In the genomic region with DNA sequence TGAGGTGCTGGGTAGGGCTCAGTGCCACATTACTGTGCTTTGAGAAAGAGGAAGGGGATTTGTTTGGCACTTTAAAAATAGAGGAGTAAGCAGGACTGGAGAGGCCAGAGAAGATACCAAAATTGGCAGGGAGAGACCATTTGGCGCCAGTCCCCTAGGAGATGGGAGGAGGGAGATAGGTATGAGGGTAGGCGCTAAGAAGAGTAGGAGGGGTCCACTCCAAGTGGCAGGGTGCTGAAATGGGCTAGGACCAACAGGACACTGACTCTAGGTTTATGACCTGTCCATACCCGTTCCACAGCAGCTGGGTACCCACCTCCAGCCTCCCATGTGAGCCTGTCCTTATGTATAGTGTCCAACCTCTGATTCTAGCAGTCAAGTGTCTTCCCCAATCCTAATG, we compare ENCODE assay signal across 10 cellular contexts. TPM values are rescaled to one million over a fixed set of nuclear protein-coding genes. Genes with fewer than 3 reads are reported as not detected.
DNase-seq lines count a peak whose midpoint lies in the region; ATAC-seq and TF ChIP-seq lines count a peak whose summit lies in the region.
"Had no signal": no experiment of that assay in that cellular context is flagged by ENCODE, and none has a peak within 500 bp of the region (broad histone marks: within the 10 kb centered on the region; RNA-seq: fewer than 3 reads in every experiment).

No MANE protein-coding gene starts in this region.

- H3K27ac ChIP-seq in SU-DHL-6 (ENCODE audit: low read depth, low read length): no peak overlapping the region
- H3K27ac ChIP-seq in right cardiac atrium (ENCODE audit: low read length): peak overlapping the region; percentile 82
- H3K27ac ChIP-seq in skeletal muscle tissue (ENCODE audit: low read depth, low read length): peak overlapping the region; percentile 80

- H3K4me2 ChIP-seq in SU-DHL-6 (ENCODE audit: low read depth, low read length, poor library complexity, severe bottlenecking): peak overlapping the region; percentile 48

- peaks cover 25% of the 10 kb centered on the region for H3F3A ChIP-seq in SU-DHL-6 (ENCODE audit: insufficient read depth)

- WGBS in right cardiac atrium: 37% methylated on average over 3 of the region's 3 CpGs

- H3K9me2 ChIP-seq in SU-DHL-6 (replicated peaks; ENCODE audit: insufficient read depth, low read length): no peaks in the 10 kb centered on the region

- H3K36me3 ChIP-seq in H7 (replicated peaks; ENCODE audit: control insufficient read depth, insufficient read depth, low read length) (peaks cover 24% of the 10 kb centered on the region), SU-DHL-6 (ENCODE audit: low read length) (no peaks in the 10 kb centered on the region), skeletal muscle tissue (ENCODE audit: control insufficient read depth in 3 of 3, insufficient read depth in 3 of 3, low read length in 3 of 3) (peaks cover 16 to 23% (median 18%) of the 10 kb centered on the region in 3 donors)

- H3K9me3 ChIP-seq in SU-DHL-6 (ENCODE audit: insufficient read depth, low read length): no peaks in the 10 kb centered on the region
- no peaks in the 10 kb centered on the region for H3K9me3 ChIP-seq in right cardiac atrium (ENCODE audit: control insufficient read depth, low read length)
- H3K9me3 ChIP-seq in skeletal muscle tissue (ENCODE audit: control insufficient read depth in 3 of 3, low read length in 3 of 3): no peaks in the 10 kb centered on the region

- peaks cover 18% of the 10 kb centered on the region for H3K4me1 ChIP-seq in right cardiac atrium (ENCODE audit: control insufficient read depth, insufficient read depth, low read length)
- H3K4me1 ChIP-seq in skeletal muscle tissue (ENCODE audit: control insufficient read depth in 3 of 3, insufficient read depth in 3 of 3, low read length in 3 of 3): peaks cover 73 to 85% (median 81%) of the 10 kb centered on the region in 3 donors

- ATAC-seq in right cardiac atrium: no peak
- ATAC-seq in GM19395 (IDR thresholded peaks at IDR 0.05; ENCODE audit: unreplicated experiment): no peak
- no peak for ATAC-seq in HG02852 (IDR thresholded peaks at IDR 0.05; ENCODE audit: unreplicated experiment)
- no peak for ATAC-seq in GM21367 (IDR thresholded peaks at IDR 0.05; ENCODE audit: unreplicated experiment)
- ATAC-seq: SK-N-SH treated with all-trans-retinoic acid at 6 μM for 48 hours had no signal

- H2AFZ ChIP-seq in SU-DHL-6 (ENCODE audit: low read depth, low read length, severe bottlenecking): no peak overlapping the region

- TF ChIP-seq CTCF in SU-DHL-6 (IDR thresholded peaks at IDR 0.05; ENCODE audit: insufficient read depth, low read length, poor library complexity, severe bottlenecking): no peak

- no peak overlapping the region for H3K9ac ChIP-seq in SU-DHL-6 (ENCODE audit: low read length)
- peak overlapping the region in 1 of 3 donors; percentile 71 for H3K9ac ChIP-seq in skeletal muscle tissue (ENCODE audit: low read depth in 1 of 3, low read length in 3 of 3)

- H3K4me3 ChIP-seq in H7 (ENCODE audit: insufficient read depth, low read depth, low read length) (no peak overlapping the region), SU-DHL-6 (ENCODE audit: insufficient read depth, low read length, poor library complexity, severe bottlenecking) (no peak overlapping the region), right cardiac atrium (ENCODE audit: low read length) (no peak overlapping the region), skeletal muscle tissue (ENCODE audit: low read length in 3 of 3) (peak overlapping the region in 1 of 3 donors; percentile 13)

- peak; percentile 41 for DNase-seq in H7
- DNase-seq in right cardiac atrium: peak in 1 of 3 donors; percentile 61
- no peak for DNase-seq in stimulated activated naive CD4-positive, alpha-beta T cell (lab: John Stamatoyannopoulos, UW)
- DNase-seq: activated effector memory CD4-positive, alpha-beta T cell treated with anti-CD3 and anti-CD28 coated beads, Interleukin-2, amount 50 U/mL, for 16 hours had no signal

- H3K79me2 ChIP-seq in SU-DHL-6 (ENCODE audit: insufficient read depth, low read length): peaks cover 60% of the 10 kb centered on the region

- no peaks in the 10 kb centered on the region for H3K27me3 ChIP-seq in H7 (ENCODE audit: control insufficient read depth, insufficient read depth, low read length)
- H3K27me3 ChIP-seq in SU-DHL-6 (ENCODE audit: low read length): no peaks in the 10 kb centered on the region
- no peaks in the 10 kb centered on the region for H3K27me3 ChIP-seq in right cardiac atrium (ENCODE audit: control insufficient read depth, insufficient read depth)
- H3K27me3 ChIP-seq in skeletal muscle tissue (ENCODE audit: control insufficient read depth in 3 of 3, insufficient read depth in 3 of 3, low read length in 3 of 3): no peaks in the 10 kb centered on the region

- no peaks in the 10 kb centered on the region for H4K20me1 ChIP-seq in SU-DHL-6 (ENCODE audit: low read depth, low read length)

- intact Hi-C loops in right cardiac atrium (cut with DNase I): no loop called here

RNA-seq across cellular contexts. Expression of a gene that starts 1.0 kb away (rescaled TPM):
- 17.1 and 22.4 TPM in 2 replicates for total RNA-seq in H7 (2014; rRNA removed; shearing (Covaris generic))
- total RNA-seq in right cardiac atrium (10 to 100 TPM; 23.4 to 32.8 (median 26.2) TPM), skeletal muscle tissue (3.1 TPM)
- polyA plus RNA-seq in right cardiac atrium: 26.9 TPM

RNA-seq across cellular contexts. Expression of a gene that starts 3.9 kb away (rescaled TPM):
- total RNA-seq in H7 (2014; rRNA removed; shearing (Covaris generic)): 310 and 377 TPM in 2 replicates
- total RNA-seq in right cardiac atrium (10 to 100 TPM; 61.2 to 71.4 (median 65.1) TPM), skeletal muscle tissue (40.2 TPM)
- 61.3 TPM for polyA plus RNA-seq in right cardiac atrium

RNA-seq across cellular contexts. Expression of a gene that starts 8.2 kb away (rescaled TPM):
- total RNA-seq in H7 (2014; rRNA removed; shearing (Covaris generic)): 58.2 and 81.2 TPM in 2 replicates
- total RNA-seq in right cardiac atrium (1 to 10 TPM; 4.3 to 6.0 (median 4.8) TPM), skeletal muscle tissue (8.9 TPM)
- polyA plus RNA-seq in right cardiac atrium: 6.0 TPM

RNA-seq across cellular contexts. Expression of a gene that starts 12.9 kb away (rescaled TPM):
- total RNA-seq in H7 (2014; rRNA removed; shearing (Covaris generic)): 41.9 and 57.0 TPM in 2 replicates
- total RNA-seq in right cardiac atrium (10 to 100 TPM; 40.6 to 48.7 (median 41.7) TPM), skeletal muscle tissue (9.9 TPM)
- polyA plus RNA-seq in right cardiac atrium: 32.0 TPM

RNA-seq across cellular contexts. Expression of a gene that starts 18.0 kb away (rescaled TPM):
- 202 and 232 TPM in 2 replicates for total RNA-seq in H7 (2014; rRNA removed; shearing (Covaris generic))
- total RNA-seq in right cardiac atrium (100 to 1,000 TPM in 2 of 4 donors, 10 to 100 TPM in 2; 92.1 to 108 (median 102) TPM), skeletal muscle tissue (87.2 TPM)
- polyA plus RNA-seq in right cardiac atrium: 143 TPM
